24 cellular contexts compared by ENCODE assay signal in genomic region chr20:52805128-52805527, GRCh38.
"Had no signal": no experiment of that assay in that cellular context is flagged by ENCODE, and none has a peak within 500 bp of the region (broad histone marks: within the 10 kb centered on the region; RNA-seq: fewer than 3 reads in every experiment).

No MANE protein-coding gene starts in this region.

- H3K27me3 ChIP-seq: brain microvascular endothelial cell had no signal

- DNase-seq: activated B cell treated with CpG ODN at 0.5 μM for 24 hours; activated CD4-positive, alpha-beta memory T cell treated with anti-CD3 and anti-CD28 coated beads, Interleukin-2, amount 10 ng/mL, durations not matched to agents 7 days and 5 days; activated CD4-positive, alpha-beta T cell treated with anti-CD3 and anti-CD28 coated beads for 48 hours; activated CD4-positive, CD25-positive, alpha-beta regulatory T cell treated with anti-CD3 and anti-CD28 coated beads, Interleukin-2, amount 50 U/mL, for 72 hours; activated CD8-positive, alpha-beta memory T cell treated with anti-CD3 and anti-CD28 coated beads for 24 hours; activated CD8-positive, alpha-beta memory T cell treated with anti-CD3 and anti-CD28 coated beads, Interleukin-2, amount 10 ng/mL, durations not matched to agents 7 days and 5 days; activated CD8-positive, alpha-beta memory T cell treated with anti-CD3 and anti-CD28 coated beads, Interleukin-2, amount 50 U/mL, for 48 hours; activated effector memory CD4-positive, alpha-beta T cell treated with Interleukin-2 at 50 U/mL for 16 hours; activated naive CD4-positive, alpha-beta T cell treated with anti-CD3 and anti-CD28 coated beads, Interleukin-2, amount 10 ng/mL, durations not matched to agents 7 days and 5 days; activated naive CD8-positive, alpha-beta T cell treated with anti-CD3 and anti-CD28 coated beads, Interleukin-2, amount 50 U/mL, for 24 hours; activated T-cell treated with anti-CD3 and anti-CD28 coated beads, Interleukin-2, amount 50 U/mL, for 48 hours; amniotic stem cell; aorta; brain microvascular endothelial cell; NCI-H1048; NCI-H187 treated with DMSO at 0.1 percent for 48 hours; NCI-H2081; NCI-H226; NCI-H446 treated with DMSO at 0.1 percent for 48 hours; NCI-H524; OCI-M1; Right ventricle myocardium superior; SJCRH30 had no signal

- H3K9me3 ChIP-seq: SJCRH30 had no signal

- H3K27ac ChIP-seq: brain microvascular endothelial cell, SJCRH30, SK-N-MC had no signal

- H3K4me1 ChIP-seq: SJCRH30 had no signal

- H3K36me3 ChIP-seq: brain microvascular endothelial cell, SJCRH30 had no signal

- H3K4me3 ChIP-seq: SJCRH30, SK-N-MC had no signal
